Comparison of ENCODE assay signal across 33 cellular contexts in the genomic region with DNA sequence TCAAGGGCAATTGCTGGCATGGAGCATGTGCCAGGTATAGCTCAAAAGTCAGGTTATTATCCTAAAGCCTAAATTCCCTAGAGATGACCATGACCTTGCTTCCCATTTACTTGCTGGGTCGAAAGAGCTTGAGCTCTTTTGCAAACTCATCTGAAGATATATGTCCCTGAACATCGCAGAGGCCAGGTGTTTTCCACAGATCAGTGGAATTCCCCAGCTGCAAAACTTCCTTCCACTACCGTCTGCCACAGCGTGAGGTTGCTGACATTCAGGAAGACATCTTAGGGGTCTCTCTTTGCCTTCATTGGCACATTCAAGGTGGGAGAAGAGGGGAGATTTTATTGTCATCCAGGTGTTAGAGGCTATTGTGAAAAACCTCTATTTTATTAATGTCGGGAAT.
"Had no signal": no experiment of that assay in that cellular context is flagged by ENCODE, and none has a peak within 500 bp of the region (broad histone marks: within the 10 kb centered on the region; RNA-seq: fewer than 3 reads in every experiment).

No MANE protein-coding gene starts in this region.

- H3K27me3 Mint-ChIP-seq: activated naive CD4-positive, alpha-beta T cell treated with anti-CD3 and anti-CD28 coated beads, Interleukin-2, amount 50 U/mL, for 24 hours had no signal

- H3K27ac ChIP-seq: breast epithelium, epithelial cell of prostate, gastrocnemius medialis, left lung, lower lobe of right lung, neural progenitor cell, parathyroid adenoma, psoas muscle, sigmoid colon, thoracic aorta, uterus had no signal

- H3K79me2 ChIP-seq: parathyroid adenoma had no signal

- H2AFZ ChIP-seq: neural progenitor cell, parathyroid adenoma had no signal

- H3K4me1 ChIP-seq: breast epithelium, gastrocnemius medialis, left lung, lower lobe of right lung, parathyroid adenoma, psoas muscle, sigmoid colon, uterus had no signal

- H3K36me3 ChIP-seq: breast epithelium, gastrocnemius medialis, left lung, lower lobe of right lung, neural progenitor cell, sigmoid colon, thoracic aorta, uterus had no signal

- H3K4me2 ChIP-seq: neural progenitor cell had no signal

- ATAC-seq: activated CD8-positive, alpha-beta T cell treated with anti-CD3 and anti-CD28 coated beads for 36 hours; activated T-cell treated with anti-CD3 and anti-CD28 coated beads, Interleukin-2, amount 50 U/mL, for 4 hours; activated T-helper 17 cell treated with anti-CD3 and anti-CD28 coated beads, Interleukin-2, amount 50 U/mL, for 72 hours; gastrocnemius medialis; left lung; lower lobe of right lung; natural killer cell; psoas muscle; stimulated activated effector memory CD8-positive, alpha-beta T cell treated with anti-CD3 and anti-CD28 coated beads, Interleukin-12 subunit alpha, Interleukin-12 subunit beta, amount 100 ng/mL, for 72 hours had no signal

- H3K4me3 ChIP-seq: breast epithelium, gastrocnemius medialis, left lung, lower lobe of right lung, neural progenitor cell, psoas muscle, sigmoid colon, thoracic aorta, uterus had no signal

- FAIRE-seq: endometrium, islet of Langerhans, small intestine had no signal

- H3K36me3 Mint-ChIP-seq: activated naive CD4-positive, alpha-beta T cell treated with anti-CD3 and anti-CD28 coated beads, Interleukin-2, amount 50 U/mL, for 24 hours; natural killer cell; neural progenitor cell; stimulated activated effector memory CD8-positive, alpha-beta T cell treated with anti-CD3 and anti-CD28 coated beads, Interleukin-12 subunit alpha, Interleukin-12 subunit beta, amount 100 ng/mL, for 72 hours; type B pancreatic cell; WTC11 had no signal

- H3K4me1 Mint-ChIP-seq: activated CD4-positive, alpha-beta T cell treated with anti-CD3 and anti-CD28 coated beads, Interleukin-2, amount 10 ng/mL, durations not matched to agents 7 days and 5 days; activated naive CD4-positive, alpha-beta T cell treated with anti-CD3 and anti-CD28 coated beads, Interleukin-2, amount 50 U/mL, for 24 hours; activated T-helper 17 cell treated with anti-CD3 and anti-CD28 coated beads, Interleukin-2, amount 50 U/mL, for 72 hours; central memory CD8-positive, alpha-beta T cell; natural killer cell; neural progenitor cell; stimulated activated effector memory CD8-positive, alpha-beta T cell treated with anti-CD3 and anti-CD28 coated beads, Interleukin-12 subunit alpha, Interleukin-12 subunit beta, amount 100 ng/mL, for 72 hours had no signal

- H3K9me3 Mint-ChIP-seq: activated CD4-positive, alpha-beta T cell treated with anti-CD3 and anti-CD28 coated beads, Interleukin-2, amount 10 ng/mL, durations not matched to agents 7 days and 5 days; activated CD8-positive, alpha-beta T cell treated with anti-CD3 and anti-CD28 coated beads for 36 hours; activated naive CD4-positive, alpha-beta T cell treated with anti-CD3 and anti-CD28 coated beads, Interleukin-2, amount 50 U/mL, for 24 hours; activated T-cell treated with anti-CD3 and anti-CD28 coated beads, Interleukin-2, amount 50 U/mL, for 4 hours; activated T-helper 17 cell treated with anti-CD3 and anti-CD28 coated beads, Interleukin-2, amount 50 U/mL, for 72 hours; central memory CD8-positive, alpha-beta T cell; natural killer cell; neural progenitor cell; stimulated activated effector memory CD8-positive, alpha-beta T cell treated with anti-CD3 and anti-CD28 coated beads, Interleukin-12 subunit alpha, Interleukin-12 subunit beta, amount 100 ng/mL, for 72 hours; stimulated activated naive CD8-positive, alpha-beta T cell treated with anti-CD3 and anti-CD28 coated beads, Interleukin-15, Interleukin-2, amounts not matched to agents 100 ng/mL and 50 ng/mL, for 24 hours; WTC11 had no signal

- H3K4me3 Mint-ChIP-seq: activated CD4-positive, alpha-beta T cell treated with anti-CD3 and anti-CD28 coated beads, Interleukin-2, amount 10 ng/mL, durations not matched to agents 7 days and 5 days; activated CD8-positive, alpha-beta T cell treated with anti-CD3 and anti-CD28 coated beads for 36 hours; activated naive CD4-positive, alpha-beta T cell treated with anti-CD3 and anti-CD28 coated beads, Interleukin-2, amount 50 U/mL, for 24 hours; activated T-cell treated with anti-CD3 and anti-CD28 coated beads, Interleukin-2, amount 50 U/mL, for 4 hours; activated T-helper 17 cell treated with anti-CD3 and anti-CD28 coated beads, Interleukin-2, amount 50 U/mL, for 72 hours; central memory CD8-positive, alpha-beta T cell; natural killer cell; neural progenitor cell; stimulated activated effector memory CD8-positive, alpha-beta T cell treated with anti-CD3 and anti-CD28 coated beads, Interleukin-12 subunit alpha, Interleukin-12 subunit beta, amount 100 ng/mL, for 72 hours; stimulated activated naive CD8-positive, alpha-beta T cell treated with anti-CD3 and anti-CD28 coated beads, Interleukin-15, Interleukin-2, amounts not matched to agents 100 ng/mL and 50 ng/mL, for 24 hours; type B pancreatic cell; WTC11 had no signal

- H3K27ac Mint-ChIP-seq: activated CD4-positive, alpha-beta T cell treated with anti-CD3 and anti-CD28 coated beads, Interleukin-2, amount 10 ng/mL, durations not matched to agents 7 days and 5 days; activated CD8-positive, alpha-beta T cell treated with anti-CD3 and anti-CD28 coated beads for 36 hours; activated naive CD4-positive, alpha-beta T cell treated with anti-CD3 and anti-CD28 coated beads, Interleukin-2, amount 50 U/mL, for 24 hours; activated T-helper 17 cell treated with anti-CD3 and anti-CD28 coated beads, Interleukin-2, amount 50 U/mL, for 72 hours; natural killer cell; neural progenitor cell; stimulated activated effector memory CD8-positive, alpha-beta T cell treated with anti-CD3 and anti-CD28 coated beads, Interleukin-12 subunit alpha, Interleukin-12 subunit beta, amount 100 ng/mL, for 72 hours; stimulated activated naive CD8-positive, alpha-beta T cell treated with anti-CD3 and anti-CD28 coated beads, Interleukin-15, Interleukin-2, amounts not matched to agents 100 ng/mL and 50 ng/mL, for 24 hours; type B pancreatic cell; WTC11 had no signal

- H3K9ac ChIP-seq: neural progenitor cell, parathyroid adenoma had no signal

- DNase-seq: activated CD4-positive, alpha-beta T cell treated with anti-CD3 and anti-CD28 coated beads for 1 hour; activated CD4-positive, alpha-beta T cell treated with anti-CD3 and anti-CD28 coated beads, Interleukin-2, amount 10 ng/mL, durations not matched to agents 7 days and 5 days; activated CD8-positive, alpha-beta T cell treated with anti-CD3 and anti-CD28 coated beads for 36 hours; activated gamma-delta T cell treated with Interleukin-2 at 50 U/mL for 16 hours; activated T-cell treated with anti-CD3 and anti-CD28 coated beads, Interleukin-2, amount 50 U/mL, for 4 hours; effector CD8-positive, alpha-beta T cell; gastrocnemius medialis; glutamatergic neuron; left lung; lower lobe of right lung; mesenchymal stem cell; natural killer cell; occipital lobe; psoas muscle; sigmoid colon; small intestine; stimulated activated CD4-positive, alpha-beta T cell treated with anti-CD3 and anti-CD28 coated beads, Interleukin-4, amount 100 ng/mL, for 24 hours; T1000; uterus had no signal

- H3K27me3 ChIP-seq: breast epithelium, gastrocnemius medialis, left lung, sigmoid colon, uterus had no signal

- H3K9me3 ChIP-seq: breast epithelium, gastrocnemius medialis, left lung, lower lobe of right lung, psoas muscle, sigmoid colon, thoracic aorta, uterus had no signal
